ENCODE assay signal across 18 cellular contexts in the genomic region with DNA sequence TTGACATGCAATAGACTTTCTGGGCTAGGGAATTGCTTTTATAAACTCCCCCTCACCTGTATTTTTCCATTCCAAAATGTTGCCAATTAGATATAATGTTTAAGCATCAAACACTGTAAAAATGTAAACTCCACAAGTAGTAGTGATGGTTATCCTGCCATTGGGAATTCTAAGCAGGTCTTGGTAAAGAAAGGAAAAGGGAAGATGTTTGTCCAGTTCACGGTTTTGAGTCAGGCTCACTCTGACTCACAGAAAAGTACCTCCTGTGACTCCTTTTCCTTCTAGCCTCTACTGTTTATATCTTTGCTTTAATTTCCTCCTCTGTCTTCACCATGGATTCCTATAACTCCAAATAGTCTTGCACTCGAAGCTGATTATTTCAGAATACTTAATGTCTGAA. TPM values are rescaled to one million over a fixed set of nuclear protein-coding genes. Genes with fewer than 3 reads are reported as not detected.
DNase-seq lines count a peak whose midpoint lies in the region; ATAC-seq and TF ChIP-seq lines count a peak whose summit lies in the region.
"Had no signal": no experiment of that assay in that cellular context is flagged by ENCODE, and none has a peak within 500 bp of the region (broad histone marks: within the 10 kb centered on the region; RNA-seq: fewer than 3 reads in every experiment).

No MANE protein-coding gene starts in this region.

- intact Hi-C loops in ovary (cut with DNase I): loop anchor here in 1 of 4 donors (5.0 kb wide), 1 partner anchor 228 kb away; no protein-coding TSS in a partner anchor

- no peaks in the 10 kb centered on the region for H3K9me3 ChIP-seq in SK-N-SH
- no peaks in the 10 kb centered on the region for H3K9me3 ChIP-seq in trophoblast cell (ENCODE audit: insufficient read depth, low read depth, low read length)
- no peaks in the 10 kb centered on the region for H3K9me3 ChIP-seq in ovary
- no peaks in the 10 kb centered on the region for H3K9me3 ChIP-seq in MM.1S (replicated peaks; ENCODE audit: insufficient read depth, low read length)
- H3K9me3 ChIP-seq: suprapubic skin had no signal

- ATAC-seq in HG03442 (IDR thresholded peaks at IDR 0.05; ENCODE audit: unreplicated experiment): no peak

- H3K4me1 ChIP-seq in SK-N-SH (ENCODE audit: control insufficient read depth in 1 of 2, insufficient read depth in 2 of 2, low read depth in 1 of 2, low read length in 1 of 2) (peaks cover 2 to 34% of the 10 kb centered on the region in 2 experiments), trophoblast cell (ENCODE audit: control insufficient read depth in 1 of 2, insufficient read depth in 2 of 2, low read length in 2 of 2) (peaks cover 4 to 7% of the 10 kb centered on the region in 2 experiments), ovary (ENCODE audit: insufficient read depth) (peaks cover 7% of the 10 kb centered on the region), MM.1S (ENCODE audit: low read length) (peaks cover 7% of the 10 kb centered on the region; the same call in 1 of the 2 replicates)

- no peak for TF ChIP-seq RAD21 in SK-N-SH (IDR thresholded peaks at IDR 0.05; ENCODE audit: low read length)

- H2AFZ ChIP-seq in SK-N-SH (ENCODE audit: low read depth): 0 out of 2 replicates have a peak overlapping the region, but pooled peaks have one; percentile 6
- H2AFZ ChIP-seq in trophoblast cell (ENCODE audit: insufficient read depth, low read length, poor library complexity): no peak overlapping the region
- no peak overlapping the region for H2AFZ ChIP-seq in MM.1S (ENCODE audit: low read length)

- H2BK5ac ChIP-seq in trophoblast cell (ENCODE audit: low read depth, low read length, poor library complexity): no peak overlapping the region

- no peak overlapping the region for H3K4ac ChIP-seq in trophoblast cell (ENCODE audit: low read depth, low read length)

- WGBS in SK-N-SH (ENCODE audit: low lambda C conversion rate): 7% methylated on average over 2 of the region's 2 CpGs
- no CpG with 5 or more reads among the region's 2 CpGs for WGBS in trophoblast cell (ENCODE audit: extremely low coverage, insufficient coverage, insufficient read length)
- 53 to 71% (median 54%) methylated on average over 2 of the region's 2 CpGs for WGBS in ovary, 3 donors

- H3K9me2 ChIP-seq in SK-N-SH (no peaks in the 10 kb centered on the region), MM.1S (replicated peaks; ENCODE audit: insufficient read depth, low read length) (no peaks in the 10 kb centered on the region)

- H3K14ac ChIP-seq in trophoblast cell (ENCODE audit: low read length): no peak overlapping the region

- H3K23ac ChIP-seq in trophoblast cell (ENCODE audit: low read length): no peak overlapping the region

- H2AK5ac ChIP-seq in trophoblast cell (ENCODE audit: low read length): no peak overlapping the region

- peak overlapping the region; percentile 20; the same call in 1 of the 2 replicates for H3K9ac ChIP-seq in SK-N-SH
- H3K9ac ChIP-seq in trophoblast cell (ENCODE audit: low read length): no peak overlapping the region
- H3K9ac ChIP-seq in MM.1S (ENCODE audit: low read length): no peak overlapping the region

- H3K4me2 ChIP-seq in SK-N-SH (peak overlapping the region; percentile 27), trophoblast cell (ENCODE audit: low read length) (no peak overlapping the region), MM.1S (ENCODE audit: low read depth, low read length) (no peak overlapping the region)

- H3K36me3 ChIP-seq in SK-N-SH (replicated peaks in 1 of 2; ENCODE audit: control insufficient read depth in 1 of 2, insufficient read depth in 2 of 2, low read length in 1 of 2): no peaks in the 10 kb centered on the region
- no peaks in the 10 kb centered on the region for H3K36me3 ChIP-seq in trophoblast cell (ENCODE audit: control insufficient read depth in 1 of 2, insufficient read depth in 2 of 2, low read length in 2 of 2)
- no peaks in the 10 kb centered on the region for H3K36me3 ChIP-seq in ovary
- H3K36me3 ChIP-seq in MM.1S (replicated peaks; ENCODE audit: insufficient read depth, low read length): no peaks in the 10 kb centered on the region
- H3K36me3 ChIP-seq: suprapubic skin had no signal

- peaks cover 9% of the 10 kb centered on the region for H3K79me1 ChIP-seq in trophoblast cell (ENCODE audit: low read length)

- H3K18ac ChIP-seq in trophoblast cell (ENCODE audit: low read length): no peak overlapping the region

- DNase-seq in ELR (ENCODE audit: low read depth): peak; percentile 88
- DNase-seq in SK-N-SH: no peak
- DNase-seq in epithelial cell of prostate (ENCODE audit: low read depth, low spot score): no peak
- peak; percentile 16 to 60 for DNase-seq in trophoblast cell
- no peak for DNase-seq in ovary
- no peak for DNase-seq in MM.1S
- DNase-seq in DMS53 treated with DMSO at 0.1 percent for 48 hours (lab: John Stamatoyannopoulos, UW; ENCODE audit: unreplicated experiment): no peak
- DNase-seq: activated CD4-positive, CD25-positive, alpha-beta regulatory T cell; activated gamma-delta T cell treated with Interleukin-2 at 50 U/mL for 16 hours; C1 segment of cervical spinal cord; DMS53; effector CD4-positive, alpha-beta T cell; Karpas-422; NCI-H1694; NCI-H524; retina had no signal

- no peaks in the 10 kb centered on the region for H4K20me1 ChIP-seq in SK-N-SH (ENCODE audit: insufficient read depth)
- no peaks in the 10 kb centered on the region for H4K20me1 ChIP-seq in MM.1S (ENCODE audit: insufficient read depth, low read length)

- H3K4me3 ChIP-seq in SK-N-SH (ENCODE audit: low read depth in 2 of 2, low read length in 1 of 2) (no peak overlapping the region), trophoblast cell (ENCODE audit: low read depth, low read length) (no peak overlapping the region), ovary (no peak overlapping the region), MM.1S (ENCODE audit: low read length) (no peak overlapping the region)
- H3K4me3 ChIP-seq: suprapubic skin had no signal

- no peak for TF ChIP-seq POLR2A in ovary (IDR thresholded peaks at IDR 0.05)

- H2BK120ac ChIP-seq in trophoblast cell (ENCODE audit: insufficient read depth, low read length, poor library complexity): no peak overlapping the region

- H3K27me3 ChIP-seq in SK-N-SH (ENCODE audit: insufficient read depth) (no peaks in the 10 kb centered on the region), trophoblast cell (ENCODE audit: insufficient read depth, low read length) (no peaks in the 10 kb centered on the region), ovary (no peaks in the 10 kb centered on the region), MM.1S (replicated peaks; ENCODE audit: insufficient read depth, low read length) (no peaks in the 10 kb centered on the region)
- H3K27me3 ChIP-seq: suprapubic skin had no signal

- H3K27ac ChIP-seq in SK-N-SH (ENCODE audit: low read depth in 2 of 2, low read length in 1 of 2) (peak overlapping the region in 1 of 2 experiments; percentile 75; a peak in 3 of 4 replicates), epithelial cell of prostate (peak overlapping the region; percentile 69), trophoblast cell (ENCODE audit: low read depth, low read length) (no peak overlapping the region), ovary (no peak overlapping the region), MM.1S (ENCODE audit: low read length) (no peak overlapping the region)
- H3K27ac ChIP-seq: suprapubic skin had no signal

- POLR2A ChIA-PET in SK-N-SH (lab: Yijun Ruan, JAX): no interaction called here

- H4K91ac ChIP-seq in trophoblast cell (ENCODE audit: low read depth, low read length): no peak overlapping the region

- TF ChIP-seq CTCF in SK-N-SH (IDR thresholded peaks at IDR 0.05) (no peak), ovary (IDR thresholded peaks at IDR 0.05) (no peak), MM.1S (IDR thresholded peaks at IDR 0.05; ENCODE audit: low read length) (no peak)

- H2BK12ac ChIP-seq in trophoblast cell (ENCODE audit: low read length): no peak overlapping the region

- CTCF ChIA-PET in SK-N-SH (lab: Yijun Ruan, JAX): interaction anchor here (4.6 kb wide), 1 partner anchor 238 kb away, joined by 15 read pairs; no protein-coding TSS in a partner anchor

- H4K8ac ChIP-seq in trophoblast cell (ENCODE audit: low read depth, low read length): no peak overlapping the region

- no peaks in the 10 kb centered on the region for H3K79me2 ChIP-seq in SK-N-SH (ENCODE audit: insufficient read depth)
- no peaks in the 10 kb centered on the region for H3K79me2 ChIP-seq in trophoblast cell (ENCODE audit: control insufficient read depth, insufficient read depth, low read length, poor library complexity)
- H3K79me2 ChIP-seq in MM.1S (ENCODE audit: low read length): no peaks in the 10 kb centered on the region

- H4K12ac ChIP-seq in trophoblast cell (ENCODE audit: low read depth, low read length): no peak overlapping the region

- 0 out of 4 replicates have a peak, but pooled peaks of 1 of the 2 experiments have one; percentile 6 for TF ChIP-seq EP300 in SK-N-SH (IDR thresholded peaks at IDR 0.05; ENCODE audit: borderline replicate concordance in 1 of 2, low read depth in 1 of 2, low read length in 1 of 2)
- TF ChIP-seq EP300 in ovary (IDR thresholded peaks at IDR 0.05): no peak

- H3F3A ChIP-seq in SK-N-SH (replicated peaks; ENCODE audit: insufficient read depth) (peaks cover 59% of the 10 kb centered on the region), MM.1S (ENCODE audit: insufficient read depth, low read length) (no peaks in the 10 kb centered on the region)

TF ChIP-seq in SK-N-SH, 30 proteins besides CTCF, POLR2A, EP300 and RAD21 (continues in another document):
- no peak for TF ChIP-seq CHD2 (IDR thresholded peaks at IDR 0.05; ENCODE audit: low read length, partially characterized antibody)
- TF ChIP-seq TEAD4 (IDR thresholded peaks at IDR 0.05; ENCODE audit: borderline replicate concordance, insufficient read depth): no peak
- TF ChIP-seq GATA2 (CRISPR knock-in tag; IDR thresholded peaks at IDR 0.05): no peak
- TF ChIP-seq TCF12 (IDR thresholded peaks at IDR 0.05): peak; percentile 10
- no peak for TF ChIP-seq RXRA (IDR thresholded peaks at IDR 0.05; ENCODE audit: borderline replicate concordance, low read depth)

RNA-seq across cellular contexts. Expression of gene PTPN14, which starts 19.0 kb away (rescaled TPM):
- 12.8 and 14.3 TPM in 2 replicates for polyA plus RNA-seq in SK-N-SH (2012; rRNA removed)
- 11.9 and 13.3 TPM in 2 replicates for polyA plus RNA-seq in SK-N-SH (2012; cell fraction: cytosol; rRNA removed)
- 14.0 and 17.8 TPM in 2 replicates for polyA plus RNA-seq in SK-N-SH (2012; cell fraction: nucleus; rRNA removed)
- 40.3 and 40.4 TPM in 2 replicates for polyA plus RNA-seq in trophoblast cell (2013)
- 10 to 100 TPM; 21.6 to 68.9 (median 45.7) TPM for total RNA-seq in ovary
- polyA plus RNA-seq in ovary: 10 to 100 TPM in 1 of 2 donors, 1 to 10 TPM in 1; 7.6 to 16.5 TPM

RNA-seq across cellular contexts. Expression of gene CENPF, which starts 32.6 kb away (rescaled TPM):
- polyA plus RNA-seq in SK-N-SH (2012; rRNA removed): 14.5 and 14.9 TPM in 2 replicates
- 18.1 and 23.0 TPM in 2 replicates for polyA plus RNA-seq in SK-N-SH (2012; cell fraction: cytosol; rRNA removed)
- polyA plus RNA-seq in SK-N-SH (2012; cell fraction: nucleus; rRNA removed): 7.3 and 15.6 TPM in 2 replicates
- 38.9 and 49.2 TPM in 2 replicates for polyA plus RNA-seq in trophoblast cell (2013)
- total RNA-seq in ovary: 1 to 10 TPM in 5 of 7 donors, under 1 TPM in 2; 0.45 to 2.3 (median 1.3) TPM
- polyA plus RNA-seq in ovary: 1 to 10 TPM; 1.5 to 2.6 TPM

Comparison
In these comparisons a context has a peak if more than half of its experiments do, and no peak if none do; other contexts are left out.
1. DNase-seq: peak in ELR (single experiment) and trophoblast cell (2 of 2); none in SK-N-SH (single experiment), epithelial cell of prostate (single experiment), ovary (0 of 5), MM.1S (single experiment) and DMS53 treated with DMSO at 0.1 percent for 48 hours (single experiment).